ENCODE assay signal across 1 cellular context in genomic region chr22:31943206-31943975, GRCh38.
TF ChIP-seq lines count a peak whose summit lies in the region.

No MANE protein-coding gene starts in this region.

TF ChIP-seq in K562, 482 proteins besides CTCF, POLR2A, EP300 and RAD21 (continued from another document):
- no peak for TF ChIP-seq TCF7L2 (IDR thresholded peaks at IDR 0.05; ENCODE audit: low read depth, low read length)
